Comparison of ENCODE assay signal across 19 cellular contexts in genomic region chr14:92490239-92490959, GRCh38. TPM values are rescaled to one million over a fixed set of nuclear protein-coding genes. Genes with fewer than 3 reads are reported as not detected.
DNase-seq lines count a peak whose midpoint lies in the region; ATAC-seq and TF ChIP-seq lines count a peak whose summit lies in the region.
"Had no signal": no experiment of that assay in that cellular context is flagged by ENCODE, and none has a peak within 500 bp of the region (broad histone marks: within the 10 kb centered on the region; RNA-seq: fewer than 3 reads in every experiment).

No MANE protein-coding gene starts in this region.

- peak overlapping the region; percentile 18 for H2AFZ ChIP-seq in neuronal stem cell (ENCODE audit: low read length)

- intact Hi-C loops in heart right ventricle (cut with DNase I): loop anchor here in 1 of 10 donors (10.0 kb wide), 1 partner anchor 184 kb away; no protein-coding TSS in a partner anchor
- intact Hi-C loops in vagina (cut with DNase I): no loop called here
- intact Hi-C loops in prostate gland (cut with DNase I): no loop called here

- H3K4me2 ChIP-seq in neuronal stem cell (ENCODE audit: insufficient read depth, low read length, poor library complexity, severe bottlenecking): no peak overlapping the region
- H3K4me2 ChIP-seq: BLaER1 had no signal

- H4K91ac ChIP-seq in neuronal stem cell (ENCODE audit: low read depth, low read length, poor library complexity): no peak overlapping the region

- no peaks in the 10 kb centered on the region for H3K36me3 Mint-ChIP-seq in activated CD8-positive, alpha-beta memory T cell treated with anti-CD3 and anti-CD28 coated beads, Interleukin-2, amount 10 ng/mL, durations not matched to agents 7 days and 5 days

- WGBS in heart right ventricle, 2 donors: 70 to 71% methylated on average over 17 of the region's 17 CpGs
- WGBS in neuronal stem cell (ENCODE audit: extremely low coverage in 2 of 2, insufficient read length in 2 of 2, insufficient replicate concordance in 1 of 2), 2 donors: no CpG with 5 or more reads among the region's 17 CpGs
- WGBS in prostate gland: 80% methylated on average over 17 of the region's 17 CpGs

- H3K18ac ChIP-seq in neuronal stem cell (ENCODE audit: low read length): no peak overlapping the region

- TF ChIP-seq POLR2A in vagina (IDR thresholded peaks at IDR 0.05) (no peak), prostate gland (IDR thresholded peaks at IDR 0.05) (no peak)

- peaks cover 3% of the 10 kb centered on the region for H3K4me1 Mint-ChIP-seq in activated CD8-positive, alpha-beta memory T cell treated with anti-CD3 and anti-CD28 coated beads, Interleukin-2, amount 10 ng/mL, durations not matched to agents 7 days and 5 days

- peak overlapping the region in 7 of 10 donors; percentile 27 to 77 (median 53) for H3K27ac ChIP-seq in heart right ventricle
- H3K27ac ChIP-seq in neuronal stem cell (replicated peaks; ENCODE audit: low read length): no peak overlapping the region
- H3K27ac ChIP-seq in vagina: no peak overlapping the region
- no peak overlapping the region for H3K27ac ChIP-seq in prostate gland
- H3K27ac ChIP-seq: 22Rv1, BLaER1, SK-N-MC had no signal

- H2BK12ac ChIP-seq in neuronal stem cell (ENCODE audit: low read length): no peak overlapping the region

- ATAC-seq in activated CD8-positive, alpha-beta memory T cell treated with anti-CD3 and anti-CD28 coated beads, Interleukin-2, amount 10 ng/mL, durations not matched to agents 7 days and 5 days: no peak
- peak in 6 of 8 donors; percentile 30 to 70 (median 54) for ATAC-seq in heart right ventricle

- H2AK5ac ChIP-seq in neuronal stem cell (ENCODE audit: low read depth, low read length): no peak overlapping the region

- H3K9me3 ChIP-seq in heart right ventricle: no peaks in the 10 kb centered on the region
- H3K9me3 ChIP-seq in neuronal stem cell (replicated peaks in 1 of 2; ENCODE audit: control insufficient read depth in 2 of 2, insufficient read depth in 1 of 2, low read depth in 1 of 2, low read length in 2 of 2): no peaks in the 10 kb centered on the region
- no peaks in the 10 kb centered on the region for H3K9me3 ChIP-seq in vagina
- no peaks in the 10 kb centered on the region for H3K9me3 ChIP-seq in prostate gland
- H3K9me3 ChIP-seq: BLaER1 had no signal

- no peaks in the 10 kb centered on the region for H3K9me3 Mint-ChIP-seq in activated CD8-positive, alpha-beta memory T cell treated with anti-CD3 and anti-CD28 coated beads, Interleukin-2, amount 10 ng/mL, durations not matched to agents 7 days and 5 days (ENCODE audit: low read depth)

- H3K27me3 Mint-ChIP-seq in activated CD8-positive, alpha-beta memory T cell treated with anti-CD3 and anti-CD28 coated beads, Interleukin-2, amount 10 ng/mL, durations not matched to agents 7 days and 5 days: peaks cover 13% of the 10 kb centered on the region

- H3K27me3 ChIP-seq in heart right ventricle: no peaks in the 10 kb centered on the region
- peaks cover 0 to 17% (median 0%) of the 10 kb centered on the region in 3 experiments for H3K27me3 ChIP-seq in neuronal stem cell (ENCODE audit: control insufficient read depth in 3 of 3, insufficient read depth in 3 of 3, low read depth in 1 of 3, low read length in 3 of 3)
- H3K27me3 ChIP-seq in vagina: no peaks in the 10 kb centered on the region
- H3K27me3 ChIP-seq in prostate gland (replicated peaks; ENCODE audit: insufficient read depth): no peaks in the 10 kb centered on the region
- H3K27me3 ChIP-seq: BLaER1 had no signal

- no peak overlapping the region for H2BK15ac ChIP-seq in neuronal stem cell (ENCODE audit: low read length)

- no peak overlapping the region for H3K4ac ChIP-seq in neuronal stem cell (ENCODE audit: low read length)

- H2BK120ac ChIP-seq in neuronal stem cell (ENCODE audit: low read depth, low read length): no peak overlapping the region

- no peak overlapping the region for H3K14ac ChIP-seq in neuronal stem cell (ENCODE audit: low read length)

- H3K4me3 ChIP-seq in heart right ventricle: no peak overlapping the region
- no peak overlapping the region for H3K4me3 ChIP-seq in neuronal stem cell (ENCODE audit: low read length in 2 of 2)
- no peak overlapping the region for H3K4me3 ChIP-seq in vagina
- H3K4me3 ChIP-seq in prostate gland: no peak overlapping the region
- H3K4me3 ChIP-seq: BLaER1, SK-N-MC had no signal

- H2BK5ac ChIP-seq in neuronal stem cell (ENCODE audit: low read length): no peak overlapping the region

- no peaks in the 10 kb centered on the region for H3K79me1 ChIP-seq in neuronal stem cell (ENCODE audit: low read depth, low read length)

- H3K4me1 ChIP-seq in heart right ventricle (peaks cover 0 to 70% (median 28%) of the 10 kb centered on the region in 9 donors), neuronal stem cell (ENCODE audit: control insufficient read depth in 2 of 2, insufficient read depth in 1 of 2, low read depth in 1 of 2, low read length in 2 of 2) (peaks cover 0 to 4% of the 10 kb centered on the region in 2 donors), vagina (peaks cover 8% of the 10 kb centered on the region), prostate gland (replicated peaks) (no peaks in the 10 kb centered on the region)

- no peak for TF ChIP-seq CTCF in heart right ventricle (IDR thresholded peaks at IDR 0.05)
- TF ChIP-seq CTCF in vagina (IDR thresholded peaks at IDR 0.05): no peak
- no peak for TF ChIP-seq CTCF in prostate gland (IDR thresholded peaks at IDR 0.05)

- no peak overlapping the region for H3K9ac ChIP-seq in neuronal stem cell (ENCODE audit: low read depth, low read length, poor library complexity)
- H3K9ac ChIP-seq: BLaER1 had no signal

- no peak overlapping the region for H3K23ac ChIP-seq in neuronal stem cell (ENCODE audit: low read depth, low read length, poor library complexity)

- H3K27ac Mint-ChIP-seq in activated CD8-positive, alpha-beta memory T cell treated with anti-CD3 and anti-CD28 coated beads, Interleukin-2, amount 10 ng/mL, durations not matched to agents 7 days and 5 days: no peak overlapping the region

- no peak overlapping the region for H4K8ac ChIP-seq in neuronal stem cell (ENCODE audit: low read depth, low read length)

- H3K4me3 Mint-ChIP-seq in activated CD8-positive, alpha-beta memory T cell treated with anti-CD3 and anti-CD28 coated beads, Interleukin-2, amount 10 ng/mL, durations not matched to agents 7 days and 5 days: no peak overlapping the region

- CTCF ChIA-PET in activated CD8-positive, alpha-beta memory T cell treated with anti-CD3 and anti-CD28 coated beads, Interleukin-2, amount 10 ng/mL, durations not matched to agents 7 days and 5 days (lab: Charles Lee): interaction anchor here (0.7 to 1.0 kb wide), 2 partner anchors 9 to 69 kb away, joined by 3 read pairs; no protein-coding TSS in a partner anchor

- peak; percentile 30 for DNase-seq in activated CD8-positive, alpha-beta memory T cell treated with anti-CD3 and anti-CD28 coated beads, Interleukin-2, amount 50 U/mL, for 48 hours
- no peak for DNase-seq in activated CD8-positive, alpha-beta memory T cell treated with anti-CD3 and anti-CD28 coated beads, Interleukin-2, amount 10 ng/mL, durations not matched to agents 7 days and 5 days
- peak in 1 of 2 donors; percentile 6 for DNase-seq in heart right ventricle
- DNase-seq in neuronal stem cell (ENCODE audit: low spot score): no peak
- peak; percentile 67 to 90 for DNase-seq in vagina (ENCODE audit: extremely low spot score in 2 of 2)
- no peak for DNase-seq in effector CD8-positive, alpha-beta T cell (lab: John Stamatoyannopoulos, UW)
- DNase-seq in NCI-H510A (lab: John Stamatoyannopoulos, UW): no peak
- no peak for DNase-seq in prostate gland (ENCODE audit: low spot score)
- DNase-seq: activated CD4-positive, alpha-beta T cell treated with anti-CD3 and anti-CD28 coated beads for 1 hour; activated effector memory CD4-positive, alpha-beta T cell treated with Interleukin-2 at 50 U/mL for 16 hours; DMS153; effector CD4-positive, alpha-beta T cell; NCI-H1048; NCI-H69; OCI-M1; stimulated activated CD4-positive, alpha-beta T cell treated with anti-CD3 and anti-CD28 coated beads, Interleukin-4, amount 100 ng/mL, for 1 hour had no signal

- no peaks in the 10 kb centered on the region for H3K36me3 ChIP-seq in heart right ventricle
- no peaks in the 10 kb centered on the region for H3K36me3 ChIP-seq in neuronal stem cell (replicated peaks in 1 of 2; ENCODE audit: control insufficient read depth in 2 of 2, insufficient read depth in 2 of 2, low read length in 2 of 2)
- no peaks in the 10 kb centered on the region for H3K36me3 ChIP-seq in vagina
- no peaks in the 10 kb centered on the region for H3K36me3 ChIP-seq in prostate gland
- H3K36me3 ChIP-seq: BLaER1 had no signal

RNA-seq across cellular contexts. Expression of gene RIN3, which starts 23.2 kb away (rescaled TPM):
- total RNA-seq in activated CD8-positive, alpha-beta memory T cell treated with anti-CD3 and anti-CD28 coated beads, Interleukin-2, amount 10 ng/mL, durations not matched to agents 7 days and 5 days: 100 to 1,000 TPM in 1 of 2 experiments, 10 to 100 TPM in 1; 76.1 to 122 TPM
- total RNA-seq in heart right ventricle (10 to 100 TPM in 8 of 10 donors, 1 to 10 TPM in 2; 9.4 to 24.0 (median 12.7) TPM), vagina (22.6 TPM), prostate gland (10 to 100 TPM in 1 of 2 donors, 1 to 10 TPM in 1; 8.8 to 41.6 TPM)
- 1 to 10 TPM; 7.2 to 9.0 TPM for polyA plus RNA-seq in heart right ventricle
- polyA plus RNA-seq in neuronal stem cell (2013, experiment 1 of 2): 1.3 TPM
- 1.6 TPM for polyA plus RNA-seq in neuronal stem cell (2013, experiment 2 of 2)

Comparison
In these comparisons a context has a peak if more than half of its experiments do, and no peak if none do; other contexts are left out.
1. DNase-seq: peak in activated CD8-positive, alpha-beta memory T cell treated with anti-CD3 and anti-CD28 coated beads, Interleukin-2, amount 50 U/mL, for 48 hours (single experiment) and vagina (2 of 2); none in activated CD8-positive, alpha-beta memory T cell treated with anti-CD3 and anti-CD28 coated beads, Interleukin-2, amount 10 ng/mL, durations not matched to agents 7 days and 5 days (single experiment), neuronal stem cell (single experiment), effector CD8-positive, alpha-beta T cell (single experiment), NCI-H510A (single experiment) and prostate gland (single experiment).
2. H3K27ac ChIP-seq: peak in heart right ventricle (7 of 10); none in neuronal stem cell (single experiment), vagina (single experiment) and prostate gland (0 of 2).